In the genomic region with DNA sequence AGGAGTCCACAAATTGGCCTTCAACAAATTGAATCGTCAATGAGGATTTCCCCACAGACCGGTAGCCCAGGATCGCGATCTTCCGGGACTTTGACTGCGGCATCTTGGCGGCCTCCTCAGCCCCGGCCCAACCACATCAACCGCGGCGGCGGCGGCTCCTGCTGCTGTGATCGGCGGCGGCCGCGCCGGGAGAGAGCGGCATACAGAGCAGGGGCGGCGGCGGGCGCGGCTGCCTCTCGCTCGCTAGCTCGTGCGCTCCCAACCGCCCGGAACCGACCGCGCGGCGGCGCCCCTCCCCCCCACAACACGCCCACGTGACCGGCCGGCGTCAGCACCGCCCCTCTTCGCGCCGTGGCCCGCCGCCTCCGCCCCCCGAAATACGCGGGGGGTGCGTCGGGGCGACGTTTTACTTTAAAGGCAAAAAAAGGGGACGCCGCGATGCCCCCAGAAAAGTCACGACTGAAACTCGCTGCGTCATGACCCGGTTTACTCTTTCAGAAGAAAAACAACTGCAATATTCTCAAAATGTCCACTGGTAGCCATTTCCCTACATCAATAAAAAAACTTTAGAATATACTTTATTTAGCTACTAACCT, we compare ENCODE assay signal across 8 cellular contexts. TPM values are rescaled to one million over a fixed set of nuclear protein-coding genes. Genes with fewer than 3 reads are reported as not detected.
DNase-seq lines count a peak whose midpoint lies in the region; ATAC-seq and TF ChIP-seq lines count a peak whose summit lies in the region.
"Not testable (repeated sequence)": the region's sequence is repeated elsewhere in the genome, so short reads cannot be mapped to it uniquely, and the experiment has no call there.

No MANE protein-coding gene starts in this region.

- not testable (repeated sequence) for H3K9me3 Mint-ChIP-seq in Caco-2 (ENCODE audit: unreplicated experiment); activated T-helper 2 cell treated with anti-CD3 and anti-CD28 coated beads, Interferon-gamma antibody, Interleukin-2, Interleukin-4, amounts not matched to agents 10 μg/mL and 5 μg/mL and 100 μg/mL, durations not matched to agents 14 hours and 24 hours and 36 hours; memory B cell; stimulated activated effector memory CD8-positive, alpha-beta T cell treated with anti-CD3 and anti-CD28 coated beads, Interleukin-12 subunit alpha, Interleukin-12 subunit beta, amount 100 ng/mL, for 72 hours

- not testable (repeated sequence) for H3K27me3 Mint-ChIP-seq in Caco-2 (ENCODE audit: insufficient read depth, unreplicated experiment); activated T-helper 2 cell treated with anti-CD3 and anti-CD28 coated beads, Interferon-gamma antibody, Interleukin-2, Interleukin-4, amounts not matched to agents 10 μg/mL and 5 μg/mL and 100 μg/mL, durations not matched to agents 14 hours and 24 hours and 36 hours (ENCODE audit: low read depth); memory B cell

- not testable (repeated sequence) for BruUV-seq in Caco-2 (replicated peaks; lab: Mats Ljungman, UMichigan); OCI-LY7 (replicated peaks; lab: Mats Ljungman, UMichigan)

- H3K9me2 ChIP-seq in OCI-LY7 (ENCODE audit: insufficient read depth, low read length), result not testable (repeated sequence)

- H3K4me3 ChIP-seq in Caco-2 (ENCODE audit: low read depth, low read length) (peak overlapping the region; percentile 27), OCI-LY7 (ENCODE audit: low read depth, low read length, poor library complexity, severe bottlenecking) (peak overlapping the region; percentile 47)

- H4K20me1 ChIP-seq in OCI-LY7 (ENCODE audit: insufficient read depth, low read length), result not testable (repeated sequence)

- H3K4me3 Mint-ChIP-seq in Caco-2 (ENCODE audit: unreplicated experiment) (peak overlapping the region; percentile 51), memory B cell (peak overlapping the region; percentile 49)
- H3K4me3 Mint-ChIP-seq in activated T-helper 2 cell treated with anti-CD3 and anti-CD28 coated beads, Interferon-gamma antibody, Interleukin-2, Interleukin-4, amounts not matched to agents 10 μg/mL and 5 μg/mL and 100 μg/mL, durations not matched to agents 14 hours and 24 hours and 36 hours (ENCODE audit: low read depth), result peak overlapping the region; percentile 57
- H3K4me3 Mint-ChIP-seq in stimulated activated effector memory CD8-positive, alpha-beta T cell treated with anti-CD3 and anti-CD28 coated beads, Interleukin-12 subunit alpha, Interleukin-12 subunit beta, amount 100 ng/mL, for 72 hours, result not testable (repeated sequence)

- POLR2A ChIA-PET in Caco-2 (lab: Charles Lee); OCI-LY7 (lab: Charles Lee): not testable (repeated sequence)

- DNase-seq in Caco-2; OCI-LY7 (ENCODE audit: low spot score); activated T-helper 2 cell treated with anti-CD3 and anti-CD28 coated beads, Interferon-gamma antibody, Interleukin-2, Interleukin-4, amounts not matched to agents 10 μg/mL and 5 μg/mL and 100 μg/mL, durations not matched to agents 14 hours and 24 hours and 36 hours (ENCODE audit: low spot score); memory B cell (ENCODE audit: low spot score in 2 of 2); stimulated activated effector memory CD8-positive, alpha-beta T cell treated with anti-CD3 and anti-CD28 coated beads, Interleukin-12 subunit alpha, Interleukin-12 subunit beta, amount 100 ng/mL, for 72 hours (ENCODE audit: low spot score in 2 of 2): not testable (repeated sequence)
- DNase-seq in erythroblast (lab: John Stamatoyannopoulos, UW), result peak; percentile 5 to 8

- CTCF ChIA-PET in Caco-2 (lab: Charles Lee); OCI-LY7 (lab: Charles Lee; ENCODE audit: unreplicated experiment): not testable (repeated sequence)

- H3K79me2 ChIP-seq in OCI-LY7 (ENCODE audit: insufficient read depth, low read depth, low read length), result not testable (repeated sequence)

- H3K27ac ChIP-seq in OCI-LY7 (ENCODE audit: low read depth, low read length, poor library complexity, severe bottlenecking), result not testable (repeated sequence)

- H3K27me3 ChIP-seq in Caco-2 (replicated peaks; ENCODE audit: control insufficient read depth, insufficient read depth, low read length), result not testable (repeated sequence)

- H3K36me3 ChIP-seq in Caco-2 (ENCODE audit: control insufficient read depth, insufficient read depth, low read length); OCI-LY7 (ENCODE audit: insufficient read depth, low read length): not testable (repeated sequence)

- H3K36me3 Mint-ChIP-seq in Caco-2 (ENCODE audit: insufficient read depth, unreplicated experiment); activated T-helper 2 cell treated with anti-CD3 and anti-CD28 coated beads, Interferon-gamma antibody, Interleukin-2, Interleukin-4, amounts not matched to agents 10 μg/mL and 5 μg/mL and 100 μg/mL, durations not matched to agents 14 hours and 24 hours and 36 hours (ENCODE audit: low read depth); memory B cell; stimulated activated effector memory CD8-positive, alpha-beta T cell treated with anti-CD3 and anti-CD28 coated beads, Interleukin-12 subunit alpha, Interleukin-12 subunit beta, amount 100 ng/mL, for 72 hours: not testable (repeated sequence)

- peaks cover 15% of the 10 kb centered on the region for H3K4me1 Mint-ChIP-seq in Caco-2 (ENCODE audit: low read depth, unreplicated experiment)
- not testable (repeated sequence) for H3K4me1 Mint-ChIP-seq in activated T-helper 2 cell treated with anti-CD3 and anti-CD28 coated beads, Interferon-gamma antibody, Interleukin-2, Interleukin-4, amounts not matched to agents 10 μg/mL and 5 μg/mL and 100 μg/mL, durations not matched to agents 14 hours and 24 hours and 36 hours (ENCODE audit: low read depth); memory B cell; stimulated activated effector memory CD8-positive, alpha-beta T cell treated with anti-CD3 and anti-CD28 coated beads, Interleukin-12 subunit alpha, Interleukin-12 subunit beta, amount 100 ng/mL, for 72 hours

- not testable (repeated sequence) for TF ChIP-seq POLR2A in erythroblast (IDR thresholded peaks at IDR 0.05; ENCODE audit: low read length)

- H3K9me3 ChIP-seq in Caco-2; OCI-LY7 (ENCODE audit: low read length): not testable (repeated sequence)

- not testable (repeated sequence) for H2AFZ ChIP-seq in OCI-LY7 (ENCODE audit: low read length)

- H3K27ac Mint-ChIP-seq in Caco-2 (ENCODE audit: unreplicated experiment); activated T-helper 2 cell treated with anti-CD3 and anti-CD28 coated beads, Interferon-gamma antibody, Interleukin-2, Interleukin-4, amounts not matched to agents 10 μg/mL and 5 μg/mL and 100 μg/mL, durations not matched to agents 14 hours and 24 hours and 36 hours; memory B cell; stimulated activated effector memory CD8-positive, alpha-beta T cell treated with anti-CD3 and anti-CD28 coated beads, Interleukin-12 subunit alpha, Interleukin-12 subunit beta, amount 100 ng/mL, for 72 hours: not testable (repeated sequence)

- H3K4me2 ChIP-seq in OCI-LY7 (ENCODE audit: low read length), result not testable (repeated sequence)

- intact Hi-C loops in Caco-2 (cut with micrococcal nuclease; ENCODE audit: unreplicated experiment); OCI-LY7 (cut with micrococcal nuclease; ENCODE audit: unreplicated experiment); activated T-helper 2 cell treated with anti-CD3 and anti-CD28 coated beads, Interferon-gamma antibody, Interleukin-2, Interleukin-4, amounts not matched to agents 10 μg/mL and 5 μg/mL and 100 μg/mL, durations not matched to agents 14 hours and 24 hours and 36 hours (cut with micrococcal nuclease): not testable (repeated sequence)

- ATAC-seq in GM21526 (IDR thresholded peaks at IDR 0.05; ENCODE audit: low FRiP score, unreplicated experiment) (peak; percentile 83), HG02981 (IDR thresholded peaks at IDR 0.05; ENCODE audit: unreplicated experiment) (peak; percentile 72), memory B cell (ENCODE audit: low read depth) (peak; percentile 91)
- peak; percentile 92 for ATAC-seq in stimulated activated effector memory CD8-positive, alpha-beta T cell treated with anti-CD3 and anti-CD28 coated beads, Interleukin-12 subunit alpha, Interleukin-12 subunit beta, amount 100 ng/mL, for 72 hours

- H3K4me1 ChIP-seq in Caco-2; OCI-LY7 (ENCODE audit: insufficient read depth, low read length, poor library complexity, severe bottlenecking): not testable (repeated sequence)

- TF ChIP-seq CTCF in Caco-2 (IDR thresholded peaks at IDR 0.05; ENCODE audit: insufficient read depth in 1 of 2, low read depth in 1 of 2, low read length in 1 of 2, severe bottlenecking in 1 of 2, unreplicated experiment in 1 of 2); OCI-LY7 (conservative IDR thresholded peaks at IDR 0.05; ENCODE audit: low read length): not testable (repeated sequence)

RNA-seq across cellular contexts. Expression of a gene that starts 56.5 kb away (rescaled TPM):
- total RNA-seq in Caco-2 (2022) (0.43 and 0.60 TPM in 2 replicates), OCI-LY7 (2022) (1.5 and 2.1 TPM in 2 replicates)
- 0.25 and 0.31 TPM in 2 replicates for total RNA-seq in OCI-LY7 (2014; rRNA removed; shearing (Covaris generic))
- total RNA-seq in activated T-helper 2 cell treated with anti-CD3 and anti-CD28 coated beads, Interferon-gamma antibody, Interleukin-2, Interleukin-4, amounts not matched to agents 10 μg/mL and 5 μg/mL and 100 μg/mL, durations not matched to agents 14 hours and 24 hours and 36 hours, result 1.5 TPM in 2 replicates
